ENCODE assay signal across 8 cellular contexts in the genomic region with DNA sequence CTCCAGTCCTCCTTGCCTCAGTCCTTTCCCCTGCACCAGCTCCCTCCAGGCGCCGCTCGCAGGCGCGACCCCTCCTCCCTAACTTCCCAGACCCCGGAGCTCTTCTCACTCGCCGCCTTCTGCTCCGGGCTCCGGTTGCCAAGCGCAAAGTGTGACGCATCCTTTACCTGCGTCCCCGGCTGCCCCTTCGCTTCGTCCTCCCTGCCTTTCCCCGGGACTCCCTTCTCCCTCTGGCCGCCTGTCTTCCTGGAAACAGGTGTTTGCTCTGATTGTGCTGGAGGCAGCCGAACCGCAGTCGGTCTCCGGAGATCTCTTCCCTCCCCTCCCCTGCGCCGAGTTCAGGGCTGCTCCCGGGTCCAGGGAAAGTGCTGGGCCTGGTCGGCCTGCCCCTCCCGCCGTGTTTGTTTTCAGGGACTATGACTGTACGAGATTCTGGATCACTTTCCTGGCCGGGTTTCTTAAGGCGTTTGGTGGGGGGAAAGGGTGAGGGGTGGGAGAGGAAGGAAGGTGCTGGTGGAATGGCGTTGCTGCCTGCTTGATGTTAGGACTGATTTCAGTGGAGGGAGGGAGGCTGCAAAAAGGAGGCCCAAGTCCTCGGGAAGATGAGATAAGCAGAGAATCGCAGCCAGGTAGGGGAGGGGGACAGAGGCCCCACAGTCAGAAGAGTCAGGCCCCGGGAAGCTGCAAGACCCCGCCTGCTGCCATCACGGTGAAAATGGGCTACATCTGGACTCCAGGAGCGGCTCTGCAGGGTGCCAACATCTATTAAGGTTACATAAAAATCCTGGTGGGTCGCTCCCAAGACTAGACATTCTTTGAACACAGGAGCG. TPM values are rescaled to one million over a fixed set of nuclear protein-coding genes. Genes with fewer than 3 reads are reported as not detected.
DNase-seq lines count a peak whose midpoint lies in the region; ATAC-seq and TF ChIP-seq lines count a peak whose summit lies in the region.

No MANE protein-coding gene starts in this region.

- H3K36me3 Mint-ChIP-seq in activated T-cell treated with anti-CD3 and anti-CD28 coated beads, Interleukin-2, amount 50 U/mL, for 4 hours (ENCODE audit: insufficient read depth) = no peaks in the 10 kb centered on the region
- no peaks in the 10 kb centered on the region for H3K36me3 Mint-ChIP-seq in progenitor cell of endocrine pancreas (ENCODE audit: insufficient read depth)

- H3K36me3 ChIP-seq in SJSA1 = no peaks in the 10 kb centered on the region

- no peak for TF ChIP-seq CTCF in fibroblast of villous mesenchyme (IDR thresholded peaks at IDR 0.05; ENCODE audit: insufficient read depth, low read depth, low read length)
- TF ChIP-seq CTCF in progenitor cell of endocrine pancreas (IDR thresholded peaks at IDR 0.05; ENCODE audit: unreplicated experiment) = no peak

- DNase-seq in activated T-cell treated with anti-CD3 and anti-CD28 coated beads, Interleukin-2, amount 50 U/mL, for 4 hours = no peak
- DNase-seq in activated T-cell treated with anti-CD3 and anti-CD28 coated beads, Interleukin-2, amount 50 U/mL, for 48 hours = no peak
- no peak for DNase-seq in SJSA1 (ENCODE audit: low read depth in 1 of 2, low spot score in 2 of 2)
- DNase-seq in fibroblast of villous mesenchyme (ENCODE audit: low read depth) = peak; percentile 4
- DNase-seq in progenitor cell of endocrine pancreas (ENCODE audit: low spot score, unreplicated experiment) = peak; percentile 28
- no peak for DNase-seq in SHP77 treated with DMSO at 0.1 percent for 48 hours (lab: John Stamatoyannopoulos, UW)
- DNase-seq in NCI-H187 (lab: John Stamatoyannopoulos, UW) = no peak
- no peak for DNase-seq in globus pallidus (ENCODE audit: low spot score)

- H3K9me3 ChIP-seq in SJSA1 (replicated peaks) = no peaks in the 10 kb centered on the region

- peak in 1 of 2 donors; percentile 7 for ATAC-seq in activated T-cell treated with anti-CD3 and anti-CD28 coated beads, Interleukin-2, amount 50 U/mL, for 4 hours

- peak overlapping the region; percentile 55 for H3K4me3 Mint-ChIP-seq in activated T-cell treated with anti-CD3 and anti-CD28 coated beads, Interleukin-2, amount 50 U/mL, for 4 hours
- peak overlapping the region; percentile 92 for H3K4me3 Mint-ChIP-seq in progenitor cell of endocrine pancreas (ENCODE audit: low read depth)

- H3K27me3 Mint-ChIP-seq in activated T-cell treated with anti-CD3 and anti-CD28 coated beads, Interleukin-2, amount 50 U/mL, for 4 hours (ENCODE audit: low read depth) = peaks cover 48% of the 10 kb centered on the region
- peaks cover 17% of the 10 kb centered on the region for H3K27me3 Mint-ChIP-seq in progenitor cell of endocrine pancreas

- no peaks in the 10 kb centered on the region for H3K9me3 Mint-ChIP-seq in activated T-cell treated with anti-CD3 and anti-CD28 coated beads, Interleukin-2, amount 50 U/mL, for 4 hours
- no peaks in the 10 kb centered on the region for H3K9me3 Mint-ChIP-seq in progenitor cell of endocrine pancreas (ENCODE audit: low read depth)

- H3K4me1 ChIP-seq in SJSA1 (replicated peaks) = peaks cover 7% of the 10 kb centered on the region

- no peak overlapping the region for H3K27ac ChIP-seq in SJSA1

- peaks cover 6% of the 10 kb centered on the region for H3K4me1 Mint-ChIP-seq in activated T-cell treated with anti-CD3 and anti-CD28 coated beads, Interleukin-2, amount 50 U/mL, for 4 hours (ENCODE audit: low read depth)
- H3K4me1 Mint-ChIP-seq in progenitor cell of endocrine pancreas (ENCODE audit: low read depth) = peaks cover 17% of the 10 kb centered on the region

- H3K27me3 ChIP-seq in SJSA1 (replicated peaks) = 0 out of 2 replicates have a peak, but pooled peaks cover 7% of the 10 kb centered on the region

- H3K27ac Mint-ChIP-seq in progenitor cell of endocrine pancreas = peak overlapping the region; percentile 91

- H3K4me3 ChIP-seq in SJSA1 (peak overlapping the region; percentile 63), fibroblast of villous mesenchyme (ENCODE audit: low read depth, low read length) (peak overlapping the region; percentile 62)

RNA-seq across cellular contexts. Expression of gene ARHGAP44, which starts 0.9 kb away (rescaled TPM):
- under 1 TPM in 2 of 3 donors, not detected in 1; 0.10 to 0.11 TPM for total RNA-seq in activated T-cell treated with anti-CD3 and anti-CD28 coated beads, Interleukin-2, amount 50 U/mL, for 4 hours
- total RNA-seq in SJSA1 (2014; rRNA removed; shearing (Covaris generic)) = 0.58 and 5.1 TPM in 2 replicates
- total RNA-seq in fibroblast of villous mesenchyme (0.64 and 1.3 TPM in 2 replicates), progenitor cell of endocrine pancreas (12.4 and 12.8 TPM in 2 replicates)

Comparison
In these comparisons a context has a peak if more than half of its experiments do, and no peak if none do; other contexts are left out.
1. DNase-seq: peak in fibroblast of villous mesenchyme (single experiment) and progenitor cell of endocrine pancreas (single experiment); none in activated T-cell treated with anti-CD3 and anti-CD28 coated beads, Interleukin-2, amount 50 U/mL, for 4 hours (single experiment), activated T-cell treated with anti-CD3 and anti-CD28 coated beads, Interleukin-2, amount 50 U/mL, for 48 hours (0 of 2), SJSA1 (0 of 2), SHP77 treated with DMSO at 0.1 percent for 48 hours (single experiment), NCI-H187 (0 of 2) and globus pallidus (single experiment).